8 cellular contexts compared by ENCODE assay signal in genomic region chr14:87049886-87050820, GRCh38.
DNase-seq lines count a peak whose midpoint lies in the region; TF ChIP-seq lines count a peak whose summit lies in the region.

No MANE protein-coding gene starts in this region.

- peak overlapping the region; percentile 22 for H3K27ac Mint-ChIP-seq in MCF 10A (ENCODE audit: low read depth, unreplicated experiment)

- no peaks in the 10 kb centered on the region for H3K27me3 Mint-ChIP-seq in MCF 10A (ENCODE audit: insufficient read depth, unreplicated experiment)

- DNase-seq in MCF 10A (ENCODE audit: unreplicated experiment) (peak; percentile 81), breast epithelium (ENCODE audit: low spot score in 2 of 2) (no peak), NCI-H1694 treated with DMSO at 0.1 percent for 48 hours (lab: John Stamatoyannopoulos, UW) (peak; percentile 58), choroid plexus epithelial cell (ENCODE audit: low read depth) (peak; percentile 26), testis (peak; percentile 47), esophagus muscularis mucosa (ENCODE audit: extremely low spot score) (no peak), GF-D8 (lab: John Stamatoyannopoulos, UW) (no peak), pons (ENCODE audit: low spot score) (no peak)

- no peak overlapping the region for H3K4me3 ChIP-seq in breast epithelium
- H3K4me3 ChIP-seq in choroid plexus epithelial cell (ENCODE audit: low read depth, low read length), result no peak overlapping the region
- no peak overlapping the region for H3K4me3 ChIP-seq in testis
- H3K4me3 ChIP-seq in esophagus muscularis mucosa, result no peak overlapping the region

- no peaks in the 10 kb centered on the region for H3K9me3 ChIP-seq in breast epithelium
- no peaks in the 10 kb centered on the region for H3K9me3 ChIP-seq in testis
- H3K9me3 ChIP-seq in esophagus muscularis mucosa, result no peaks in the 10 kb centered on the region

- no peaks in the 10 kb centered on the region for H3K9me3 Mint-ChIP-seq in MCF 10A (ENCODE audit: unreplicated experiment)

- H3K4me1 Mint-ChIP-seq in MCF 10A (ENCODE audit: insufficient read depth, unreplicated experiment), result peaks cover 5% of the 10 kb centered on the region

- intact Hi-C loops in MCF 10A (cut with micrococcal nuclease) (loop anchor here (10.0 kb wide), 1 partner anchor 255 kb away; no protein-coding TSS in a partner anchor), breast epithelium (cut with DNase I; ENCODE audit: low total_unique reads) (no loop called here), testis (cut with DNase I; ENCODE audit: low total_unique reads) (no loop called here), esophagus muscularis mucosa (cut with DNase I) (no loop called here)

- WGBS in testis, 2 donors, result 55 to 71% methylated on average over 1 to 2 of the region's 2 CpGs
- WGBS in esophagus muscularis mucosa, result 84% methylated on average over 2 of the region's 2 CpGs

- TF ChIP-seq EP300 in esophagus muscularis mucosa (IDR thresholded peaks at IDR 0.05), result no peak

- peak; percentile 61 for TF ChIP-seq CTCF in MCF 10A (IDR thresholded peaks at IDR 0.05; ENCODE audit: unreplicated experiment)
- TF ChIP-seq CTCF in breast epithelium (IDR thresholded peaks at IDR 0.05), result peak in 1 of 3 donors; percentile 17
- peak; percentile 48 for TF ChIP-seq CTCF in choroid plexus epithelial cell (conservative IDR thresholded peaks at IDR 0.05; ENCODE audit: low read depth, low read length)
- peak in 2 of 3 experiments; percentile 23 to 46 for TF ChIP-seq CTCF in testis (IDR thresholded peaks at IDR 0.05)
- TF ChIP-seq CTCF in esophagus muscularis mucosa (IDR thresholded peaks at IDR 0.05), result peak in 1 of 3 experiments; percentile 22

- H3K36me3 Mint-ChIP-seq in MCF 10A (ENCODE audit: insufficient read depth, unreplicated experiment), result no peaks in the 10 kb centered on the region

- BruUV-seq in MCF 10A (replicated peaks; lab: Mats Ljungman, UMichigan), result no TSS peak

- H3K36me3 ChIP-seq in breast epithelium, result no peaks in the 10 kb centered on the region
- H3K36me3 ChIP-seq in testis (ENCODE audit: low read depth, missing control alignments), result no peaks in the 10 kb centered on the region
- no peaks in the 10 kb centered on the region for H3K36me3 ChIP-seq in esophagus muscularis mucosa

- POLR2A ChIA-PET in MCF 10A (lab: Yijun Ruan, JAX), result interaction anchor here (0.6 to 1.3 kb wide), 5 partner anchors 10 to 1519 kb away, joined by 3 read pairs; no protein-coding TSS in a partner anchor

- TF ChIP-seq POLR2A in breast epithelium (IDR thresholded peaks at IDR 0.05) (no peak), testis (IDR thresholded peaks at IDR 0.05) (no peak), esophagus muscularis mucosa (IDR thresholded peaks at IDR 0.05; ENCODE audit: low read depth) (no peak)

- no peak overlapping the region for H3K4me3 Mint-ChIP-seq in MCF 10A (ENCODE audit: unreplicated experiment)

- no peaks in the 10 kb centered on the region for H3K27me3 ChIP-seq in breast epithelium
- H3K27me3 ChIP-seq in testis, result no peaks in the 10 kb centered on the region
- H3K27me3 ChIP-seq in esophagus muscularis mucosa, result no peaks in the 10 kb centered on the region

- CTCF ChIA-PET in MCF 10A (lab: Yijun Ruan, JAX), result interaction anchor here (0.6 to 2.5 kb wide), 24 partner anchors 9 to 1514 kb away, joined by 3 to 17 read pairs (median 4); no protein-coding TSS in a partner anchor

- H3K27ac ChIP-seq in breast epithelium (no peak overlapping the region), testis (no peak overlapping the region), esophagus muscularis mucosa (replicated peaks in 1 of 4) (no peak overlapping the region)

- H3K4me1 ChIP-seq in breast epithelium (no peaks in the 10 kb centered on the region), testis (no peaks in the 10 kb centered on the region), esophagus muscularis mucosa (no peaks in the 10 kb centered on the region)

Comparison
In these comparisons a context has a peak if more than half of its experiments do, and no peak if none do; other contexts are left out.
1. DNase-seq: peak in MCF 10A (single experiment), NCI-H1694 treated with DMSO at 0.1 percent for 48 hours (single experiment), choroid plexus epithelial cell (single experiment) and testis (single experiment); none in breast epithelium (0 of 2), esophagus muscularis mucosa (single experiment), GF-D8 (single experiment) and pons (single experiment).